8 cellular contexts compared by ENCODE assay signal in the genomic region with DNA sequence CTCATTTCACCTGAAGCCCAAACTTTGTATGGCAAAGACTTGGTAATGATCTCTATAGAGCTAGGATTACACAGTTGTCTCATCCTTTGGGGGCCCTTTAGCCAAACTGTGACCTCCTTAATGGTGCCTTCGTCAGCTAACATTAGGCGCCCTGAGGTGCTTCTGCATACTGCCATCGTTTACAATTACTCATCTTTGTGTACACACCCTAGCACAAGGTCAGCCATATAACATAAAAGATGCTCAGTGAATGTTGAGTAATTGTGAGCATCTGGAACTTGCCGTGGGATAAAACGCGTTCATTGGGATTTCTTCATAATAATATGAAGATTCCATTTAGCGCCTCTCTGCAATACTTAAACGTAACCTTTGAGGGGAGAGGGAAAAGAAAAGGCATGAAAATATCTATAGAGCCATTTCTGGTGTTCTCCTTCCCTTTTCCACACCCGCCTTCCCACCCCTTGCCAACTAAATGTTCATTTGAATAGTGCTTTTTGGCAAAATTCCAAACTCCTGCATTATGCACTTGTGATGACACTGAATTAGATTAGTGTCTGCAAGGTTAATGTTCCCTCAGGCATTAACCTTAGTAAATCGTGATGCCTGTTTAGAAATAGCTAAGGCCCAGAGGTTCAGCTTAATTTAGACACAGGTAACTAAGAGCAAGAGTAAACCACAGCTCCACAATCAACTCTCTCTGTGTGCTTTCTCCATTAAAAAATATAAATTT.
DNase-seq lines count a peak whose midpoint lies in the region; ATAC-seq and TF ChIP-seq lines count a peak whose summit lies in the region.

No MANE protein-coding gene starts in this region.

- no peaks in the 10 kb centered on the region for H3K36me3 ChIP-seq in mucosa of stomach (ENCODE audit: control insufficient read depth, insufficient read depth, low read length)

- H3K4me3 ChIP-seq in cardiac fibroblast (replicated peaks in 1 of 2; ENCODE audit: low read depth in 2 of 2, low read length in 2 of 2) (peak overlapping the region; percentile 80 to 89), mucosa of stomach (ENCODE audit: low read length) (peak overlapping the region; percentile 62)

- H3K27me3 ChIP-seq in mucosa of stomach (ENCODE audit: control insufficient read depth, insufficient read depth, low read length): no peaks in the 10 kb centered on the region

- DNase-seq in NCI-H526 (lab: John Stamatoyannopoulos, UW) (peak; percentile 29 to 34), NCI-H526 treated with DMSO at 0.1 percent for 48 hours (lab: John Stamatoyannopoulos, UW) (no peak), NCI-H345 (lab: John Stamatoyannopoulos, UW) (peak; percentile 82), cardiac fibroblast (ENCODE audit: low read depth in 2 of 2) (no peak)
- no peak for DNase-seq in stimulated activated CD4-positive, alpha-beta T cell treated with anti-CD3 and anti-CD28 coated beads, Interleukin-4, amount 100 ng/mL, for 1 hour
- no peak for DNase-seq in activated CD4-positive, CD25-positive, alpha-beta regulatory T cell (lab: John Stamatoyannopoulos, UW)

- H3K9me3 ChIP-seq in mucosa of stomach (ENCODE audit: control insufficient read depth, low read length): no peaks in the 10 kb centered on the region

- no peak for TF ChIP-seq CTCF in cardiac fibroblast (IDR thresholded peaks at IDR 0.05; ENCODE audit: low read depth, low read length)

- peak overlapping the region; percentile 90 for H3K9ac ChIP-seq in mucosa of stomach (ENCODE audit: low read length)

- no peak for ATAC-seq in GM21737 (IDR thresholded peaks at IDR 0.05; ENCODE audit: unreplicated experiment)

- H3K4me1 ChIP-seq in mucosa of stomach (ENCODE audit: control insufficient read depth, insufficient read depth, low read length): peaks cover 14% of the 10 kb centered on the region

Comparison
In these comparisons a context has a peak if more than half of its experiments do, and no peak if none do; other contexts are left out.
1. DNase-seq: peak in NCI-H526 (2 of 2) and NCI-H345 (single experiment); none in NCI-H526 treated with DMSO at 0.1 percent for 48 hours (single experiment), cardiac fibroblast (0 of 2), stimulated activated CD4-positive, alpha-beta T cell treated with anti-CD3 and anti-CD28 coated beads, Interleukin-4, amount 100 ng/mL, for 1 hour (single experiment) and activated CD4-positive, CD25-positive, alpha-beta regulatory T cell (0 of 4).